In the genomic region with DNA sequence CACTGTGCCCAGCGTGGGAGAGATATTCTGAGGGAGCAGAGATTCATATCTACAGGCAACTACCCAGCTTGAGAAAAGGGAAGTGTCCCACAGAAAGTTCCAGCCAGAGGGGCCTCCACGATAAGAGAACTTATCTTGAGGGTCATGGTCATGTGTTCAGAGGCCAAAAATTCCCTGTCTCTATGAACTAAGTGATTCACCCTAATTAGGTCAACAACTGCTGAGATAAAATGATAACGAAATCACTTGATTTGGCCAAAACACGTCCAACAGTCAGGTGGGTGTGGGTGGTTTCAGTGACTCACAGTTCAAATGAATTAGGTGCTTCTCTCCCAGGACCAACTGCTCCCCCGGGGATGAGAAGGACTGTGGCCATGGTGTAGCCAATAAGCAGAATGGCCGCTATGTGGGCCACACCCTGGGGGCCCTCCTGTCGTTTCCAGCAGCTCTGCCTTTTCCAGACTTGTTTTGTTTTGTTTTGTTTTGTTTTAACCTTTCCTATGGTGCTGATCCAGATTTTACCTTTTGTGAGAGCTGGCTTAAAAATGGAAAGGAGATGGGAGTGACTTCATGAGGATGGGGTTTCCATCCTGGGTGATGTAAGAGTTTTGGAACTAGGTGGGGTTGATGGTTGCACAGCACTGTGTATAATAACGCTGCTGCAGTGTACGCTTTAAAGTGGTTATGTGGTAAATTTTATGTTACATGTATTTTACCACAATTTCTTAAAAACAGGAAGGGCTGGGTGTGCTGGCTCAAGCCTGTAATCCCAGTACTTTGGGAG, we compare ENCODE assay signal across 11 cellular contexts. TPM values are rescaled to one million over a fixed set of nuclear protein-coding genes. Genes with fewer than 3 reads are reported as not detected.
DNase-seq lines count a peak whose midpoint lies in the region; ATAC-seq and TF ChIP-seq lines count a peak whose summit lies in the region.
"Had no signal": no experiment of that assay in that cellular context is flagged by ENCODE, and none has a peak within 500 bp of the region (broad histone marks: within the 10 kb centered on the region; RNA-seq: fewer than 3 reads in every experiment).

No MANE protein-coding gene starts in this region.

- no peaks in the 10 kb centered on the region for H3F3A ChIP-seq in MM.1S (ENCODE audit: insufficient read depth, low read length)

- no peak overlapping the region for H3K4me2 ChIP-seq in MM.1S (ENCODE audit: low read depth, low read length)

- H3K27me3 ChIP-seq in MM.1S (replicated peaks; ENCODE audit: insufficient read depth, low read length), result peaks cover 56% of the 10 kb centered on the region

- no peaks in the 10 kb centered on the region for H3K36me3 ChIP-seq in MM.1S (replicated peaks; ENCODE audit: insufficient read depth, low read length)

- no peaks in the 10 kb centered on the region for H3K4me1 ChIP-seq in MM.1S (ENCODE audit: low read length)
- H3K4me1 ChIP-seq: parathyroid adenoma had no signal

- no peaks in the 10 kb centered on the region for H3K9me2 ChIP-seq in MM.1S (replicated peaks; ENCODE audit: insufficient read depth, low read length)

- no peaks in the 10 kb centered on the region for H4K20me1 ChIP-seq in MM.1S (ENCODE audit: insufficient read depth, low read length)

- peak overlapping the region; percentile 56 for H3K4me3 Mint-ChIP-seq in T-helper 1 cell treated with Interleukin-12 subunit alpha and Interleukin-12 subunit beta and Interleukin-4 antibody, amounts not matched to agents 30 μg/mL and 1 μg/mL, for 36 hours
- H3K4me3 Mint-ChIP-seq in activated naive CD8-positive, alpha-beta T cell treated with anti-CD3 and anti-CD28 coated beads for 36 hours, result peak overlapping the region; percentile 38

- no peak overlapping the region for H3K27ac ChIP-seq in MM.1S (ENCODE audit: low read length)
- H3K27ac ChIP-seq: parathyroid adenoma had no signal

- DNase-seq in activated naive CD8-positive, alpha-beta T cell treated with anti-CD3 and anti-CD28 coated beads for 36 hours, result peak; percentile 71
- DNase-seq in stimulated activated CD4-positive, alpha-beta T cell treated with anti-CD3 and anti-CD28 coated beads, Interleukin-4, amount 100 ng/mL, for 48 hours (ENCODE audit: low read depth in 2 of 2), result peak; percentile 47 to 72
- DNase-seq in dermis blood vessel endothelial cell (no peak), HuH-7.5 (ENCODE audit: low spot score) (no peak), MM.1S (no peak)
- DNase-seq: amygdala, NCI-H446 had no signal

- H3K9ac ChIP-seq in MM.1S (ENCODE audit: low read length), result no peak overlapping the region
- H3K9ac ChIP-seq: parathyroid adenoma had no signal

- ATAC-seq in GM18907 (IDR thresholded peaks at IDR 0.05; ENCODE audit: unreplicated experiment), result peak; percentile 48
- ATAC-seq in HG03175 (IDR thresholded peaks at IDR 0.05; ENCODE audit: unreplicated experiment), result no peak

- peak overlapping the region; percentile 93 for H3K27ac Mint-ChIP-seq in T-helper 1 cell treated with Interleukin-12 subunit alpha and Interleukin-12 subunit beta and Interleukin-4 antibody, amounts not matched to agents 30 μg/mL and 1 μg/mL, for 36 hours
- peak overlapping the region; percentile 93 for H3K27ac Mint-ChIP-seq in activated naive CD8-positive, alpha-beta T cell treated with anti-CD3 and anti-CD28 coated beads for 36 hours

- H3K79me2 ChIP-seq in MM.1S (ENCODE audit: low read length), result no peaks in the 10 kb centered on the region
- H3K79me2 ChIP-seq: parathyroid adenoma had no signal

- TF ChIP-seq CTCF in MM.1S (IDR thresholded peaks at IDR 0.05; ENCODE audit: low read length), result no peak

- no peaks in the 10 kb centered on the region for H3K9me3 Mint-ChIP-seq in T-helper 1 cell treated with Interleukin-12 subunit alpha and Interleukin-12 subunit beta and Interleukin-4 antibody, amounts not matched to agents 30 μg/mL and 1 μg/mL, for 36 hours
- no peaks in the 10 kb centered on the region for H3K9me3 Mint-ChIP-seq in activated naive CD8-positive, alpha-beta T cell treated with anti-CD3 and anti-CD28 coated beads for 36 hours

- H3K4me1 Mint-ChIP-seq in T-helper 1 cell treated with Interleukin-12 subunit alpha and Interleukin-12 subunit beta and Interleukin-4 antibody, amounts not matched to agents 30 μg/mL and 1 μg/mL, for 36 hours (ENCODE audit: low read depth), result peaks cover 41% of the 10 kb centered on the region
- H3K4me1 Mint-ChIP-seq in activated naive CD8-positive, alpha-beta T cell treated with anti-CD3 and anti-CD28 coated beads for 36 hours, result peaks cover 28% of the 10 kb centered on the region

- peaks cover 4% of the 10 kb centered on the region for H3K36me3 Mint-ChIP-seq in T-helper 1 cell treated with Interleukin-12 subunit alpha and Interleukin-12 subunit beta and Interleukin-4 antibody, amounts not matched to agents 30 μg/mL and 1 μg/mL, for 36 hours (ENCODE audit: low read depth)
- H3K36me3 Mint-ChIP-seq in activated naive CD8-positive, alpha-beta T cell treated with anti-CD3 and anti-CD28 coated beads for 36 hours, result no peaks in the 10 kb centered on the region

- no peaks in the 10 kb centered on the region for H3K27me3 Mint-ChIP-seq in T-helper 1 cell treated with Interleukin-12 subunit alpha and Interleukin-12 subunit beta and Interleukin-4 antibody, amounts not matched to agents 30 μg/mL and 1 μg/mL, for 36 hours (ENCODE audit: low read depth)
- no peaks in the 10 kb centered on the region for H3K27me3 Mint-ChIP-seq in activated naive CD8-positive, alpha-beta T cell treated with anti-CD3 and anti-CD28 coated beads for 36 hours

- H3K4me3 ChIP-seq in MM.1S (ENCODE audit: low read length), result no peak overlapping the region

- no peaks in the 10 kb centered on the region for H3K9me3 ChIP-seq in MM.1S (replicated peaks; ENCODE audit: insufficient read depth, low read length)

- H2AFZ ChIP-seq in MM.1S (ENCODE audit: low read length), result no peak overlapping the region
- H2AFZ ChIP-seq: parathyroid adenoma had no signal

RNA-seq across cellular contexts. Expression of a gene that starts 8.7 kb away (rescaled TPM):
- total RNA-seq in activated naive CD8-positive, alpha-beta T cell treated with anti-CD3 and anti-CD28 coated beads for 36 hours, result not detected
- not detected in 2 replicates for total RNA-seq in dermis blood vessel endothelial cell

RNA-seq across cellular contexts. Expression of a gene that starts 43.2 kb away (rescaled TPM):
- total RNA-seq in activated naive CD8-positive, alpha-beta T cell treated with anti-CD3 and anti-CD28 coated beads for 36 hours, result under 1 TPM in 1 of 2 experiments, not detected in 1; 0.08 TPM
- 6.4 and 16.3 TPM in 2 replicates for total RNA-seq in dermis blood vessel endothelial cell

Comparison
In these comparisons a context has a peak if more than half of its experiments do, and no peak if none do; other contexts are left out.
1. DNase-seq: peak in activated naive CD8-positive, alpha-beta T cell treated with anti-CD3 and anti-CD28 coated beads for 36 hours (single experiment) and stimulated activated CD4-positive, alpha-beta T cell treated with anti-CD3 and anti-CD28 coated beads, Interleukin-4, amount 100 ng/mL, for 48 hours (2 of 2); none in dermis blood vessel endothelial cell (single experiment), HuH-7.5 (single experiment) and MM.1S (single experiment).